ENCODE assay signal across 8 cellular contexts in the genomic region with DNA sequence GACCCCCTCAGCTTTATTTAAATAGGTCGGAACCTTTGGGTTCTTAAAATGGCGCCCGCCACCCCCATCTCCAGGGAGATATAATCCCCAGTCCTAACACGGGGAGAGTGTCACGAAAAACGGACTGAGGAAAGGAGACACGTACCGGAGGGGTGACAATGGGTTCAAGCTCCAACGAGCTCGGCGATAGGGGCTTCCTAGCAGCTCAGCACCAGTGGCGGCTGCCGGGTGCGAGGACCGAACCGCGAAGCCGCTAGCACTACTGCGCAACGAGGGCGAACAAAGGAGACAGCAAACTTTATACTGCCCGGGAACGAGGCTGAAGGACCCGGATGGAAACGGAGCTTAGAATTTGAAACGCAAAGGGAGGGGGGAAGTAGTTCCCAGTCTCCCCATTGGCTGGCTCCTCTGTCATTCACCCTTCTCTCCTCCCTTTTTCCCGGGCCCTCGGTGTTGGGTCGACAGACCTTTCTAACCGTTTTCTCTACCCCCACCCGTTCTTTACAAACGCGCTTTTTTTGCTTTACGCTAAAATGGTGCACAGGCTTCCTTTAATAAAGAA. TPM values are rescaled to one million over a fixed set of nuclear protein-coding genes. Genes with fewer than 3 reads are reported as not detected.
DNase-seq lines count a peak whose midpoint lies in the region; ATAC-seq, FAIRE-seq and TF ChIP-seq lines count a peak whose summit lies in the region.

A gene (minus strand): TSS at position 274 of the 562 bp plus-strand sequence. CDS start 1,298 bp downstream, outside the sequence.

- H3K4me1 ChIP-seq in psoas muscle: no peaks in the 10 kb centered on the region

- H3K27ac ChIP-seq in psoas muscle: peak within 1 kb of the TSS; percentile 87

- ATAC-seq in HG02884 (IDR thresholded peaks at IDR 0.05; ENCODE audit: unreplicated experiment): peak; percentile 97
- peak; percentile 98 for ATAC-seq in left ventricle myocardium superior
- peak; percentile 94 to 97 (median 95) for ATAC-seq in psoas muscle

- H3K36me3 ChIP-seq in psoas muscle (ENCODE audit: insufficient read depth in 1 of 2, low read depth in 1 of 2): peaks cover 0 to 29% of the 10 kb centered on the region in 2 donors

- DNase-seq in GM13977 (ENCODE audit: low spot score) (peak; percentile 85), NCI-H1694 (lab: John Stamatoyannopoulos, UW) (peak; percentile 96), amniotic stem cell (lab: John Stamatoyannopoulos, UW) (peak; percentile 73), left ventricle myocardium superior (peak; percentile 83), psoas muscle (peak; percentile 86 to 92), urothelium cell line (ENCODE audit: low spot score) (peak; percentile 76)

- H3K27me3 ChIP-seq in psoas muscle (ENCODE audit: insufficient read depth in 3 of 3, low read length in 2 of 3): no peaks in the 10 kb centered on the region

- peak within 1 kb of the TSS; percentile 95 for H3K4me3 Mint-ChIP-seq in T-helper 1 cell treated with Interleukin-12 subunit alpha and Interleukin-12 subunit beta and Interleukin-4 antibody, amounts not matched to agents 30 μg/mL and 1 μg/mL, for 36 hours

- intact Hi-C loops in left ventricle myocardium superior (cut with micrococcal nuclease) (loop anchor here (5.0 kb wide), 1 partner anchor 173 kb away; no protein-coding TSS in a partner anchor), psoas muscle (cut with DNase I) (no loop called here)

- peaks cover 22% of the 10 kb centered on the region for H3K36me3 Mint-ChIP-seq in T-helper 1 cell treated with Interleukin-12 subunit alpha and Interleukin-12 subunit beta and Interleukin-4 antibody, amounts not matched to agents 30 μg/mL and 1 μg/mL, for 36 hours (ENCODE audit: low read depth)

- no peak for TF ChIP-seq CTCF in GM13977 (IDR thresholded peaks at IDR 0.05; ENCODE audit: extremely low read depth, insufficient read depth, missing control alignments)
- TF ChIP-seq CTCF in psoas muscle (IDR thresholded peaks at IDR 0.05): no peak

- H3K27me3 Mint-ChIP-seq in T-helper 1 cell treated with Interleukin-12 subunit alpha and Interleukin-12 subunit beta and Interleukin-4 antibody, amounts not matched to agents 30 μg/mL and 1 μg/mL, for 36 hours (ENCODE audit: low read depth): no peaks in the 10 kb centered on the region

- H3K4me1 Mint-ChIP-seq in T-helper 1 cell treated with Interleukin-12 subunit alpha and Interleukin-12 subunit beta and Interleukin-4 antibody, amounts not matched to agents 30 μg/mL and 1 μg/mL, for 36 hours (ENCODE audit: low read depth): peaks cover 13% of the 10 kb centered on the region

- no peaks in the 10 kb centered on the region for H3K9me3 ChIP-seq in psoas muscle

- peak within 1 kb of the TSS; percentile 99 for H3K27ac Mint-ChIP-seq in T-helper 1 cell treated with Interleukin-12 subunit alpha and Interleukin-12 subunit beta and Interleukin-4 antibody, amounts not matched to agents 30 μg/mL and 1 μg/mL, for 36 hours

- H3K9me3 Mint-ChIP-seq in T-helper 1 cell treated with Interleukin-12 subunit alpha and Interleukin-12 subunit beta and Interleukin-4 antibody, amounts not matched to agents 30 μg/mL and 1 μg/mL, for 36 hours: no peaks in the 10 kb centered on the region

- peak within 1 kb of the TSS; percentile 82 for H3K4me3 ChIP-seq in psoas muscle

- in situ Hi-C loops in GM13977 (cut with MboI; ENCODE audit: low pct_unique_long_range_greater_than_20kb, low sequenced_read_pairs, unreplicated experiment): no loop called here

- WGBS in psoas muscle, 3 donors: 0 to 37% (median 7%) methylated on average over 31 to 34 of the region's 34 CpGs

- no peak for FAIRE-seq in urothelium cell line (lab: Jason Lieb, UNC)

RNA-seq across cellular contexts. Expression of the gene that starts here (rescaled TPM):
- total RNA-seq in left ventricle myocardium superior (93.6 TPM), psoas muscle (100 to 1,000 TPM in 3 of 4 donors, 10 to 100 TPM in 1; 91.5 to 131 (median 118) TPM)
- 10 to 100 TPM; 67.9 to 98.9 (median 79.7) TPM for polyA plus RNA-seq in psoas muscle

Comparison
In these comparisons a context has a peak if more than half of its experiments do, and no peak if none do; other contexts are left out.
1. Peak in every context shown above with its lines: DNase-seq, ATAC-seq, H3K4me3 ChIP-seq and H3K27ac ChIP-seq.